Comparison of ENCODE assay signal across 9 cellular contexts in the genomic region with DNA sequence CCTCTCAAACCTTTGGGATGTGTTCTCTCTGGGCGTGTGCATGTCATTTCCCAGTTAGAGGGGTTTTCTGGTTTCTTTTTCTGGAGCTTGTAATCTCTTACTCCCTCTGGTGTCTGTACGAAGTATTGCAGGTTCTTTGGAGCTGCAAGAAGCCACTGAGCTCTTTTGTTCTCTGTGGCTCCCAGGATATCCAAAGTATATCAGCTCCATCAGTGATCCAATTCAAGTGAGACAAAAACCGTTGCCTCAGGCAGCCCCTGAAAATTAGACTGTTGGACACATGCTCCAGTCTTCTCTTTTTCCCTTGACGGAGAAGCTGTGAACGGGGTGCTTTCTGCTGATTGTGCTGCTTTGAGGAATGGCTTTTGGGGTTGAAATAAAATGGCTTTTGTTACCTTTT. TPM values are rescaled to one million over a fixed set of nuclear protein-coding genes. Genes with fewer than 3 reads are reported as not detected.
DNase-seq lines count a peak whose midpoint lies in the region; ATAC-seq and TF ChIP-seq lines count a peak whose summit lies in the region.
"Had no signal": no experiment of that assay in that cellular context is flagged by ENCODE, and none has a peak within 500 bp of the region (broad histone marks: within the 10 kb centered on the region; RNA-seq: fewer than 3 reads in every experiment).

No MANE protein-coding gene starts in this region.

- CTCF ChIA-PET in Panc1 (lab: Charles Lee): interaction anchor here (0.6 to 1.0 kb wide), 5 partner anchors 14 to 416 kb away, joined by 3 to 8 read pairs (median 4); no protein-coding TSS in a partner anchor

- H3K27ac ChIP-seq in Panc1 (ENCODE audit: low read length): no peak overlapping the region
- H3K27ac ChIP-seq: BLaER1 treated with 17β-estradiol and CSF1 and Interleukin-3, amounts not matched to agents 10 nM and 100 nM had no signal

- in situ Hi-C loops in KBM-7 (cut with MboI; ENCODE audit: low pct_unique_long_range_greater_than_20kb, low sequenced_read_pairs) (no loop called here), Panc1 (cut with HindIII; ENCODE audit: low pct_unique_long_range_greater_than_20kb, low sequenced_read_pairs) (no loop called here)

- no TSS peak for BruUV-seq in Panc1 (replicated peaks; lab: Mats Ljungman, UMichigan)

- intact Hi-C loops in Panc1 (cut with micrococcal nuclease; ENCODE audit: unreplicated experiment): loop anchor here (5.0 to 10.0 kb wide), 2 partner anchors 55 to 167 kb away; partner anchors contain the start of genes CEP192 and LDLRAD4

- peak; percentile 16 for DNase-seq in NCI-H2107 treated with DMSO at 0.1 percent for 48 hours (lab: John Stamatoyannopoulos, UW; ENCODE audit: unreplicated experiment)
- DNase-seq in NCI-H2107 (lab: John Stamatoyannopoulos, UW): no peak
- DNase-seq in KBM-7: peak; percentile 85
- DNase-seq in Panc1 (ENCODE audit: low read depth, low spot score): peak; percentile 43
- peak; percentile 66 to 72 for DNase-seq in dermis microvascular lymphatic vessel endothelial cell (ENCODE audit: low read depth in 2 of 2)
- DNase-seq in lung microvascular endothelial cell (ENCODE audit: low read depth in 2 of 2): peak; percentile 74 to 80

- H3K36me3 ChIP-seq in Panc1 (ENCODE audit: control insufficient read depth, insufficient read depth, low read length): no peaks in the 10 kb centered on the region

- no peaks in the 10 kb centered on the region for H3K4me1 ChIP-seq in Panc1 (ENCODE audit: control insufficient read depth, insufficient read depth, low read length)
- H3K4me1 ChIP-seq: BLaER1 treated with 17β-estradiol and CSF1 and Interleukin-3, amounts not matched to agents 10 nM and 100 nM had no signal

- H3K9me3 ChIP-seq in Panc1 (ENCODE audit: control insufficient read depth, insufficient read depth, low read depth, low read length): peaks cover 16% of the 10 kb centered on the region; the same call in 1 of the 2 replicates

- no peaks in the 10 kb centered on the region for H3K27me3 ChIP-seq in Panc1 (ENCODE audit: control insufficient read depth, insufficient read depth, low read length)
- H3K27me3 ChIP-seq: BLaER1 treated with 17β-estradiol and CSF1 and Interleukin-3, amounts not matched to agents 10 nM and 100 nM had no signal

- ATAC-seq in Panc1 (peak; percentile 63; the same call in 1 of the 2 replicates), HG03520 (IDR thresholded peaks at IDR 0.05; ENCODE audit: unreplicated experiment) (no peak), HG03139 (IDR thresholded peaks at IDR 0.05; ENCODE audit: unreplicated experiment) (no peak)

- no peak overlapping the region for H3K4me3 ChIP-seq in Panc1 (ENCODE audit: low read depth in 2 of 2, low read length in 2 of 2)
- H3K4me3 ChIP-seq: BLaER1 treated with 17β-estradiol and CSF1 and Interleukin-3, amounts not matched to agents 10 nM and 100 nM had no signal

- POLR2A ChIA-PET in Panc1 (lab: Charles Lee): no interaction called here

- TF ChIP-seq CTCF in Panc1 (IDR thresholded peaks at IDR 0.05): peak; percentile 86

RNA-seq across cellular contexts. Expression of gene LDLRAD4, which starts 59.0 kb away (rescaled TPM):
- total RNA-seq in Panc1 (2021; ENCODE audit: unreplicated experiment) (0.28 TPM), dermis microvascular lymphatic vessel endothelial cell (6.7 and 20.9 TPM in 2 replicates), lung microvascular endothelial cell (6.3 and 22.2 TPM in 2 replicates)
- polyA plus RNA-seq in Panc1 (2012; ENCODE audit: insufficient read length): 0.50 TPM
